Comparison of ENCODE assay signal across 8 cellular contexts in the genomic region with DNA sequence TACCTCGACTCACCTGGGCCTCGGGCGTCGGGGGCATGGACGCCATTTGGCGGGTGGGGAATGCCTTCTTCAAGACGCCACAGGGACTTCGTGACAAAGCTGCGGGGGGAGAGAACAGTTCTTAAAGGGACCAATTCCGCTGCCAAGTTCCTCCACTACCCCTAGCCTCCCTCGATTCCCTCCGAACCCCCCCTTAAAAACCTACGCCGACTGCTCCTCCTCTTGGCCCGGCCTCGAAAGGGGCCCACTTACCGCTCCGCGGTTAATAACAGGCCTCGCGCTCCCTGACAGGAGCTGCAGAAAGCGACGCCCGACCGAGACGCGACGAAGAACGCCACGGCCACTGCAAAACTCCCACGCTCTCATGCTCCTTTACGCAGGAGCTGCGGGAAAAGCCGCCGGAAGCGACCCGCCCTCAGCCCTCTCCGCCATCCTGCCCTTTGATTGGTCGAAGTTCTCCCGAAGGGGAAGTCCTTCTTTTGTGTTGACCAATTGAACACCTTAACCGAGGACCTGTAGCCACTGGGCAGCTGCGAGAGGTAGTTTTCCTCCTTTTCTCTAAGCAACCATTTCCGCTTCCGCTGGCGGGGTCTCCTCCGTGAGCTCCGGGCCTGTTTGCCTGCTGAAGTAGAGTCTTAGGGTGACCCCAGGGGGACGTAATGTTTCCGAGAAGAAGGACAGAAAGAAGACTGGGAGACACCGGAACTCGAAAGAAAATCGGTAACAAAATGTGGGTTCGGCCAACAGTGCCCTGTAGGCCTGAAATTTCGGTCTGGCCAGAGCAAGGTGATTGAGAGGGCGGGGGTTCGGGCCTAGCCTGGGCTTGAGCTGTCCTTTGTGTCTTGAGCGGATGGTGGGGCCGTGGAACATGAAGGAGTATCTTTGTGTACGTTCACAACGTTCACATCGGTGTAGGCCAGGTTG. TPM values are rescaled to one million over a fixed set of nuclear protein-coding genes. Genes with fewer than 3 reads are reported as not detected.
DNase-seq lines count a peak whose midpoint lies in the region; ATAC-seq and TF ChIP-seq lines count a peak whose summit lies in the region.

Gene NAA60 (plus strand): TSS at position 573 of the 924 bp plus-strand sequence. CDS start 32,548 bp downstream, outside the sequence.
Gene ZNF597 (minus strand): TSS at position 397 of the 924 bp plus-strand sequence. CDS start 351 bp downstream, at position 46.

- DNase-seq in CD8-positive, alpha-beta memory T cell, result peak; percentile 65 to 84 (median 83)
- peak; percentile 87 for DNase-seq in GM20000 (ENCODE audit: low spot score)
- peak; percentile 79 to 92 (median 80) for DNase-seq in Peyer's patch
- DNase-seq in activated T-helper 1 cell treated with anti-CD3 and anti-CD28 coated beads, Interleukin-2, amount 50 U/mL, for 16 hours (ENCODE audit: low read depth in 1 of 2, low spot score in 1 of 2), result peak; percentile 49 to 64
- peak; percentile 94 to 95 for DNase-seq in fibroblast of lung (ENCODE audit: low read depth in 2 of 2)
- DNase-seq in naive B cell, result peak; percentile 82

- H3K9ac ChIP-seq in HUES48 (ENCODE audit: low read depth, low read length), result peak within 1 kb of the TSS; percentile 45
- peak within 1 kb of the TSS; percentile 71 for H3K9ac ChIP-seq in fibroblast of lung (ENCODE audit: insufficient read depth, low read length)

- no peaks in the 10 kb centered on the region for H4K20me1 ChIP-seq in fibroblast of lung (ENCODE audit: control insufficient read depth, extremely low read depth, insufficient read depth, low read length)

- no peak for TF ChIP-seq CTCF in GM20000 (IDR thresholded peaks at IDR 0.05; ENCODE audit: extremely low read depth, missing control alignments)
- TF ChIP-seq CTCF in Peyer's patch (IDR thresholded peaks at IDR 0.05), result no peak
- no peak for TF ChIP-seq CTCF in fibroblast of lung (conservative IDR thresholded peaks at IDR 0.05 in 1 of 2, IDR thresholded peaks at IDR 0.05 in 1 of 2; ENCODE audit: low read depth in 1 of 2, low read length in 2 of 2)

- H3K79me2 ChIP-seq in fibroblast of lung (ENCODE audit: control insufficient read depth, insufficient read depth, low read length), result peaks cover 14% of the 10 kb centered on the region

- peak within 1 kb of the TSS; percentile 66 for H3K27ac ChIP-seq in CD8-positive, alpha-beta memory T cell (ENCODE audit: low read depth, low read length)
- peak within 1 kb of the TSS; percentile 45 for H3K27ac ChIP-seq in HUES48 (ENCODE audit: low read depth, low read length)
- peak within 1 kb of the TSS; percentile 67 to 86 (median 78) for H3K27ac ChIP-seq in Peyer's patch
- peak within 1 kb of the TSS; percentile 84 for H3K27ac ChIP-seq in fibroblast of lung (ENCODE audit: insufficient read depth, low read length)

- H3K27me3 ChIP-seq in CD8-positive, alpha-beta memory T cell (ENCODE audit: insufficient read depth, low read length, poor library complexity, severe bottlenecking), result no peaks in the 10 kb centered on the region
- no peaks in the 10 kb centered on the region for H3K27me3 ChIP-seq in HUES48 (ENCODE audit: control insufficient read depth, insufficient read depth, low read length)
- no peaks in the 10 kb centered on the region for H3K27me3 ChIP-seq in Peyer's patch
- H3K27me3 ChIP-seq in fibroblast of lung (ENCODE audit: control insufficient read depth, insufficient read depth, low read length), result no peaks in the 10 kb centered on the region

- ATAC-seq in naive B cell (ENCODE audit: low read depth in 2 of 2), result peak; percentile 93 to 94
- ATAC-seq in stimulated activated memory B cell treated with anti-CD40 and anti-IgM and Interleukin-4, amounts not matched to agents 10 μg/mL and 1 μg/mL and 100 μg/mL, for 72 hours, result peak; percentile 97

- H3K27ac Mint-ChIP-seq in CD8-positive, alpha-beta memory T cell, result peak within 1 kb of the TSS; percentile 75 to 98 (median 97)
- peak within 1 kb of the TSS; percentile 96 to 99 (median 98) for H3K27ac Mint-ChIP-seq in naive B cell
- H3K27ac Mint-ChIP-seq in stimulated activated memory B cell treated with anti-CD40 and anti-IgM and Interleukin-4, amounts not matched to agents 10 μg/mL and 1 μg/mL and 100 μg/mL, for 72 hours, result peak within 1 kb of the TSS; percentile 94

- peak within 1 kb of the TSS; percentile 71 for H3K4me3 ChIP-seq in CD8-positive, alpha-beta memory T cell (ENCODE audit: low read length)
- H3K4me3 ChIP-seq in HUES48 (ENCODE audit: low read depth, low read length) (peak within 1 kb of the TSS; percentile 80), Peyer's patch (peak within 1 kb of the TSS; percentile 43 to 73 (median 57)), fibroblast of lung (replicated peaks in 1 of 4; ENCODE audit: control extremely low read depth in 1 of 4, insufficient read depth in 1 of 4, low read depth in 3 of 4, low read length in 4 of 4) (peak within 1 kb of the TSS; percentile 67 to 92 (median 74))

- H3K4me3 Mint-ChIP-seq in CD8-positive, alpha-beta memory T cell, result peak within 1 kb of the TSS; percentile 93 to 99 (median 97)
- H3K4me3 Mint-ChIP-seq in naive B cell, result peak within 1 kb of the TSS; percentile 96 to 99 (median 98)
- peak within 1 kb of the TSS; percentile 97 for H3K4me3 Mint-ChIP-seq in stimulated activated memory B cell treated with anti-CD40 and anti-IgM and Interleukin-4, amounts not matched to agents 10 μg/mL and 1 μg/mL and 100 μg/mL, for 72 hours

- H3K27me3 Mint-ChIP-seq in CD8-positive, alpha-beta memory T cell, result peaks cover 1 to 4% of the 10 kb centered on the region in 2 donors
- peaks cover 5 to 25% (median 5%) of the 10 kb centered on the region in 3 donors for H3K27me3 Mint-ChIP-seq in naive B cell
- no peaks in the 10 kb centered on the region for H3K27me3 Mint-ChIP-seq in stimulated activated memory B cell treated with anti-CD40 and anti-IgM and Interleukin-4, amounts not matched to agents 10 μg/mL and 1 μg/mL and 100 μg/mL, for 72 hours

- TF ChIP-seq POLR2A in Peyer's patch (IDR thresholded peaks at IDR 0.05), result peak in 1 of 2 donors; percentile 16

- H2AFZ ChIP-seq in fibroblast of lung (ENCODE audit: low read length), result peak within 1 kb of the TSS; percentile 54

- H3K9me3 Mint-ChIP-seq in CD8-positive, alpha-beta memory T cell, result peaks cover 6 to 12% (median 8%) of the 10 kb centered on the region in 5 donors
- H3K9me3 Mint-ChIP-seq in naive B cell, result peaks cover 4 to 22% (median 12%) of the 10 kb centered on the region in 7 donors
- H3K9me3 Mint-ChIP-seq in stimulated activated memory B cell treated with anti-CD40 and anti-IgM and Interleukin-4, amounts not matched to agents 10 μg/mL and 1 μg/mL and 100 μg/mL, for 72 hours, result peaks cover 8% of the 10 kb centered on the region

- POLR2A ChIA-PET in CD8-positive, alpha-beta memory T cell (lab: Charles Lee), result interaction anchor here (0.7 to 1.6 kb wide), 3 partner anchors 14 to 418 kb away, joined by 3 to 9 read pairs (median 5); no protein-coding TSS in a partner anchor

- no peaks in the 10 kb centered on the region for H3K36me3 ChIP-seq in CD8-positive, alpha-beta memory T cell (ENCODE audit: insufficient read depth, low read length)
- H3K36me3 ChIP-seq in HUES48 (ENCODE audit: control insufficient read depth, insufficient read depth, low read length) (peaks cover 5% of the 10 kb centered on the region), Peyer's patch (peaks cover 0 to 8% (median 0%) of the 10 kb centered on the region in 3 donors), fibroblast of lung (ENCODE audit: control insufficient read depth, insufficient read depth, low read length) (no peaks in the 10 kb centered on the region)

- peaks cover 10% of the 10 kb centered on the region for H3K4me1 ChIP-seq in CD8-positive, alpha-beta memory T cell (ENCODE audit: insufficient read depth, low read length)
- H3K4me1 ChIP-seq in HUES48 (ENCODE audit: control insufficient read depth, insufficient read depth, low read length) (no peaks in the 10 kb centered on the region), Peyer's patch (no peaks in the 10 kb centered on the region), fibroblast of lung (ENCODE audit: control insufficient read depth, extremely low read depth, insufficient read depth, low read length) (no peaks in the 10 kb centered on the region)

- H3K36me3 Mint-ChIP-seq in CD8-positive, alpha-beta memory T cell, result peaks cover 14 to 51% (median 19%) of the 10 kb centered on the region in 3 donors
- peaks cover 26 to 40% of the 10 kb centered on the region in 2 donors for H3K36me3 Mint-ChIP-seq in naive B cell
- H3K36me3 Mint-ChIP-seq in stimulated activated memory B cell treated with anti-CD40 and anti-IgM and Interleukin-4, amounts not matched to agents 10 μg/mL and 1 μg/mL and 100 μg/mL, for 72 hours, result peaks cover 39% of the 10 kb centered on the region

- H3K9me3 ChIP-seq in CD8-positive, alpha-beta memory T cell (ENCODE audit: low read length), result no peaks in the 10 kb centered on the region
- H3K9me3 ChIP-seq in HUES48 (ENCODE audit: control insufficient read depth, insufficient read depth, low read length), result peaks cover 6% of the 10 kb centered on the region; the same call in 1 of the 2 replicates
- no peaks in the 10 kb centered on the region for H3K9me3 ChIP-seq in Peyer's patch
- no peaks in the 10 kb centered on the region for H3K9me3 ChIP-seq in fibroblast of lung (ENCODE audit: control insufficient read depth, insufficient read depth, low read depth, low read length)

- H3K4me1 Mint-ChIP-seq in CD8-positive, alpha-beta memory T cell, result peaks cover 29 to 56% (median 52%) of the 10 kb centered on the region in 3 donors
- H3K4me1 Mint-ChIP-seq in naive B cell, result peaks cover 8 to 27% (median 8%) of the 10 kb centered on the region in 3 donors
- H3K4me1 Mint-ChIP-seq in stimulated activated memory B cell treated with anti-CD40 and anti-IgM and Interleukin-4, amounts not matched to agents 10 μg/mL and 1 μg/mL and 100 μg/mL, for 72 hours, result no peaks in the 10 kb centered on the region

- CTCF ChIA-PET in CD8-positive, alpha-beta memory T cell (lab: Charles Lee), result interaction anchor here (0.9 to 1.8 kb wide), 7 partner anchors 14 to 284 kb away, joined by 3 to 6 read pairs (median 3); partner anchors contain the start of genes ZNF174 and ZSCAN32

- peak within 1 kb of the TSS; percentile 82 for H3K4me2 ChIP-seq in fibroblast of lung (ENCODE audit: extremely low read depth, insufficient read depth, low read length)

RNA-seq across cellular contexts. Expression of gene NAA60, which starts in this region (rescaled TPM):
- 10 to 100 TPM; 33.1 to 33.9 TPM for total RNA-seq in CD8-positive, alpha-beta memory T cell
- polyA plus RNA-seq in CD8-positive, alpha-beta memory T cell, result 65.5 TPM
- total RNA-seq in Peyer's patch, result 100 to 1,000 TPM in 2 of 4 donors, 10 to 100 TPM in 2; 80.9 to 110 (median 96.8) TPM
- 9.2 and 12.6 TPM in 2 replicates for total RNA-seq in fibroblast of lung
- 20.9 and 33.6 TPM in 2 replicates for polyA plus RNA-seq in fibroblast of lung
- polyA plus RNA-seq in fibroblast of lung (2012), result 20.5 and 26.8 TPM in 2 replicates
- polyA minus RNA-seq in fibroblast of lung (ENCODE audit: low replicate concordance), result 19.1 and 30.7 TPM in 2 replicates
- polyA plus RNA-seq in naive B cell (ENCODE audit: low read depth in 6 of 6), result 10 to 100 TPM; 17.0 to 48.8 (median 31.5) TPM

RNA-seq across cellular contexts. Expression of gene ZNF597, which starts in this region (rescaled TPM):
- 1 to 10 TPM; 2.4 TPM for total RNA-seq in CD8-positive, alpha-beta memory T cell
- polyA plus RNA-seq in CD8-positive, alpha-beta memory T cell, result 1.3 TPM
- total RNA-seq in Peyer's patch (1 to 10 TPM; 1.1 to 3.3 (median 1.8) TPM), fibroblast of lung (1.8 and 2.0 TPM in 2 replicates)
- polyA plus RNA-seq in fibroblast of lung (1.4 and 1.6 TPM in 2 replicates), naive B cell (ENCODE audit: low read depth in 6 of 6) (1 to 10 TPM in 5 of 6 donors, under 1 TPM in 1; 0.78 to 3.2 (median 2.3) TPM)
- polyA plus RNA-seq in fibroblast of lung (2012), result 1.3 and 1.4 TPM in 2 replicates
- 0.24 and 0.26 TPM in 2 replicates for polyA minus RNA-seq in fibroblast of lung (ENCODE audit: low replicate concordance)

Comparison
In these comparisons a context has a peak if more than half of its experiments do, and no peak if none do; other contexts are left out.
1. Peak in every context shown above with its lines: DNase-seq, ATAC-seq, H3K4me3 ChIP-seq and H3K27ac ChIP-seq.